Comparison of ENCODE assay signal across 8 cellular contexts in genomic region chr7:56063882-56064625, GRCh38. TPM values are rescaled to one million over a fixed set of nuclear protein-coding genes. Genes with fewer than 3 reads are reported as not detected.
A peak's percentile ranks its signal among the peaks of the same experiment; 100 is the strongest.
DNase-seq lines count a peak whose midpoint lies in the region; ATAC-seq and TF ChIP-seq lines count a peak whose summit lies in the region.

Gene SUMF2, plus strand, starts transcription at chr7:56064286. Its CDS starts 26 bp downstream, at chr7:56064312.

- no peaks in the 10 kb centered on the region for H3K27me3 ChIP-seq in SU-DHL-6 (ENCODE audit: low read length)
- H3K27me3 ChIP-seq in parathyroid adenoma (ENCODE audit: control insufficient read depth, insufficient read depth, low read length): no peaks in the 10 kb centered on the region
- H3K27me3 ChIP-seq in tibial artery: no peaks in the 10 kb centered on the region

- peak within 1 kb of the TSS; percentile 96 for H3K4me2 ChIP-seq in SU-DHL-6 (ENCODE audit: low read depth, low read length, poor library complexity, severe bottlenecking)
- H3K4me2 ChIP-seq in parathyroid adenoma (ENCODE audit: low read length): peak within 1 kb of the TSS; percentile 80

- H3K36me3 Mint-ChIP-seq in activated naive CD8-positive, alpha-beta T cell treated with anti-CD3 and anti-CD28 coated beads, Interleukin-2, amount 10 ng/mL, durations not matched to agents 7 days and 5 days: peaks cover 32% of the 10 kb centered on the region

- peaks cover 8% of the 10 kb centered on the region; the same call in 1 of the 2 replicates for H4K20me1 ChIP-seq in SU-DHL-6 (ENCODE audit: low read depth, low read length)

- H3K4me1 ChIP-seq in parathyroid adenoma: peaks cover 15% of the 10 kb centered on the region
- H3K4me1 ChIP-seq in tibial artery: peaks cover 0 to 18% (median 2%) of the 10 kb centered on the region in 4 donors

- H3K36me3 ChIP-seq in SU-DHL-6 (ENCODE audit: low read length): peaks cover 47% of the 10 kb centered on the region
- no peaks in the 10 kb centered on the region for H3K36me3 ChIP-seq in parathyroid adenoma (ENCODE audit: control insufficient read depth, insufficient read depth, low read length)
- peaks cover 38 to 48% (median 44%) of the 10 kb centered on the region in 3 donors for H3K36me3 ChIP-seq in tibial artery

- H3F3A ChIP-seq in SU-DHL-6 (ENCODE audit: insufficient read depth): peaks cover 53% of the 10 kb centered on the region

- TF ChIP-seq CTCF in GM12872 (IDR thresholded peaks at IDR 0.05; ENCODE audit: insufficient read depth, low read depth, low read length): 0 out of 3 replicates have a peak, but pooled peaks have one; percentile 18
- TF ChIP-seq CTCF in SU-DHL-6 (IDR thresholded peaks at IDR 0.05; ENCODE audit: insufficient read depth, low read length, poor library complexity, severe bottlenecking): no peak
- peak; percentile 38 for TF ChIP-seq CTCF in parathyroid adenoma (IDR thresholded peaks at IDR 0.05)
- peak in 1 of 2 experiments; percentile 21 for TF ChIP-seq CTCF in tibial artery (IDR thresholded peaks at IDR 0.05)

- H3K4me3 ChIP-seq in SU-DHL-6 (ENCODE audit: insufficient read depth, low read length, poor library complexity, severe bottlenecking): peak within 1 kb of the TSS; percentile 86
- H3K4me3 ChIP-seq in parathyroid adenoma (ENCODE audit: low read depth, low read length): peak within 1 kb of the TSS; percentile 85
- peak within 1 kb of the TSS; percentile 77 to 95 for H3K4me3 ChIP-seq in tibial artery

- H2AFZ ChIP-seq in SU-DHL-6 (ENCODE audit: low read depth, low read length, severe bottlenecking) (peak within 1 kb of the TSS; percentile 66), parathyroid adenoma (peak within 1 kb of the TSS; percentile 84)

- no peaks in the 10 kb centered on the region for H3K27me3 Mint-ChIP-seq in activated naive CD8-positive, alpha-beta T cell treated with anti-CD3 and anti-CD28 coated beads, Interleukin-2, amount 10 ng/mL, durations not matched to agents 7 days and 5 days

- DNase-seq in NCI-H1092 treated with DMSO at 0.1 percent for 48 hours (lab: John Stamatoyannopoulos, UW) (peak; percentile 94), Right ventricle myocardium inferior (ENCODE audit: missing footprints) (peak; percentile 96), tibial artery (peak; percentile 89 to 96)
- DNase-seq in activated naive CD8-positive, alpha-beta T cell treated with anti-CD3 and anti-CD28 coated beads, Interleukin-2, amount 10 ng/mL, durations not matched to agents 7 days and 5 days: peak; percentile 94

- H3K9me3 ChIP-seq in SU-DHL-6 (ENCODE audit: insufficient read depth, low read length) (no peaks in the 10 kb centered on the region), parathyroid adenoma (ENCODE audit: control insufficient read depth, low read length) (no peaks in the 10 kb centered on the region), tibial artery (no peaks in the 10 kb centered on the region)

- H3K9ac ChIP-seq in SU-DHL-6 (ENCODE audit: low read length): peak within 1 kb of the TSS; percentile 90
- H3K9ac ChIP-seq in parathyroid adenoma: no peak within 1 kb of the TSS

- peaks cover 26% of the 10 kb centered on the region for H3K4me1 Mint-ChIP-seq in activated naive CD8-positive, alpha-beta T cell treated with anti-CD3 and anti-CD28 coated beads, Interleukin-2, amount 10 ng/mL, durations not matched to agents 7 days and 5 days

- intact Hi-C loops in Right ventricle myocardium inferior (cut with DNase I): loop anchor here (1.0 kb wide), 1 partner anchor 13 kb away; the partner anchor contains the start of genes CCT6A and PSPH
- intact Hi-C loops in tibial artery (cut with DNase I; ENCODE audit: low total_unique reads): loop anchor here (2.0 kb wide), 1 partner anchor 13 kb away; the partner anchor contains the start of genes CCT6A and PSPH

- no peaks in the 10 kb centered on the region for H3K9me3 Mint-ChIP-seq in activated naive CD8-positive, alpha-beta T cell treated with anti-CD3 and anti-CD28 coated beads, Interleukin-2, amount 10 ng/mL, durations not matched to agents 7 days and 5 days

- H3K9me2 ChIP-seq in SU-DHL-6 (replicated peaks; ENCODE audit: insufficient read depth, low read length): no peaks in the 10 kb centered on the region

- peak within 1 kb of the TSS; percentile 91 for H3K27ac Mint-ChIP-seq in activated naive CD8-positive, alpha-beta T cell treated with anti-CD3 and anti-CD28 coated beads, Interleukin-2, amount 10 ng/mL, durations not matched to agents 7 days and 5 days

- POLR2A ChIA-PET in activated naive CD8-positive, alpha-beta T cell treated with anti-CD3 and anti-CD28 coated beads, Interleukin-2, amount 10 ng/mL, durations not matched to agents 7 days and 5 days (lab: Charles Lee): interaction anchor here (0.7 to 5.6 kb wide), 10 partner anchors 9 to 422 kb away, joined by 3 to 48 read pairs (median 6); partner anchors contain the start of genes CCT6A, CHCHD2, PHKG1 and PSPH

- H3K4me3 Mint-ChIP-seq in activated naive CD8-positive, alpha-beta T cell treated with anti-CD3 and anti-CD28 coated beads, Interleukin-2, amount 10 ng/mL, durations not matched to agents 7 days and 5 days: peak within 1 kb of the TSS; percentile 93

- H3K27ac ChIP-seq in SU-DHL-6 (ENCODE audit: low read depth, low read length) (peak within 1 kb of the TSS; percentile 75), parathyroid adenoma (peak within 1 kb of the TSS; percentile 64), tibial artery (peak within 1 kb of the TSS; percentile 91)

- H3K79me2 ChIP-seq in SU-DHL-6 (ENCODE audit: insufficient read depth, low read length) (peaks cover 34% of the 10 kb centered on the region), parathyroid adenoma (no peaks in the 10 kb centered on the region)

- ATAC-seq in HG02623 (IDR thresholded peaks at IDR 0.05; ENCODE audit: unreplicated experiment) (peak; percentile 89), Right ventricle myocardium inferior (peak; percentile 100)
- peak; percentile 97 for ATAC-seq in activated naive CD8-positive, alpha-beta T cell treated with anti-CD3 and anti-CD28 coated beads, Interleukin-2, amount 10 ng/mL, durations not matched to agents 7 days and 5 days (ENCODE audit: low read depth)

RNA-seq across cellular contexts. Expression of gene SUMF2, which starts in this region (rescaled TPM):
- 100 to 1,000 TPM; 147 to 156 TPM for total RNA-seq in activated naive CD8-positive, alpha-beta T cell treated with anti-CD3 and anti-CD28 coated beads, Interleukin-2, amount 10 ng/mL, durations not matched to agents 7 days and 5 days
- 33.1 TPM for total RNA-seq in Right ventricle myocardium inferior

Comparison
In these comparisons a context has a peak if more than half of its experiments do, and no peak if none do; other contexts are left out.
1. Peak in every context shown above with its lines: DNase-seq, ATAC-seq, H3K4me3 ChIP-seq and H3K27ac ChIP-seq.